ENCODE assay signal across 22 cellular contexts in the genomic region with DNA sequence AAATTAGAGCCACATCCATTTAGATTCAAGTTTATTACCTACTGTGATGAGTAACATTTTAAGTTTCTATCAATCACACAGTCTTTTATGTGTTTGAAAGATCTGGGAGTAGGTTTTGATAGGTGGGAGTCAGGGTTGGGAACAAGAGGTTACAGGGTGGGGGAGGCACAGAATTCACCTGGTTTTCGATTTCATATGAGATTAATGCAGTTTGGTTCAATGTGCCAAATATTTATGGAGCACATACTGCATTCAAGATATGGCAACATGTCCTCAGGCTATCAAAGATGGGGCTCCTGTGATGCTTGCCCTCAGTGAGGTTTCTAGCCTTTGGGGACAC.
"Had no signal": no experiment of that assay in that cellular context is flagged by ENCODE, and none has a peak within 500 bp of the region (broad histone marks: within the 10 kb centered on the region; RNA-seq: fewer than 3 reads in every experiment).

No MANE protein-coding gene starts in this region.

- H3K9me3 ChIP-seq: MG63, Peyer's patch, SJCRH30 had no signal

- H2AFZ ChIP-seq: PC-9 had no signal

- H3K4me1 ChIP-seq: Peyer's patch, SJCRH30 had no signal

- H3K4me2 ChIP-seq: PC-9 had no signal

- DNase-seq: Karpas-422, KG1, MG63, NCI-H1092, NCI-H1436, NCI-H187, NCI-H2029, NCI-H2081 treated with DMSO at 0.1 percent for 48 hours, NCI-H2171, NCI-H226, NCI-H446, NCI-H510A, NCI-H524 treated with DMSO at 0.1 percent for 48 hours, NCI-H69, NCI-H774, OCI-M1, PC-9, Peyer's patch, SHP77 treated with DMSO at 0.1 percent for 48 hours, SJCRH30, SW 1271 had no signal

- H3K27ac ChIP-seq: PC-9, Peyer's patch, SJCRH30 had no signal

- H3K4me3 ChIP-seq: MG63, PC-9, Peyer's patch, SJCRH30 had no signal

- H3K36me3 ChIP-seq: MG63, Peyer's patch, SJCRH30 had no signal

- H3K27me3 ChIP-seq: MG63, Peyer's patch, SJCRH30 had no signal

- ATAC-seq: Right ventricle myocardium inferior had no signal
